20 cellular contexts compared by ENCODE assay signal in genomic region chr10:5458949-5459747, GRCh38. TPM values are rescaled to one million over a fixed set of nuclear protein-coding genes. Genes with fewer than 3 reads are reported as not detected.
DNase-seq lines count a peak whose midpoint lies in the region; ATAC-seq and TF ChIP-seq lines count a peak whose summit lies in the region.
"Had no signal": no experiment of that assay in that cellular context is flagged by ENCODE, and none has a peak within 500 bp of the region (broad histone marks: within the 10 kb centered on the region; RNA-seq: fewer than 3 reads in every experiment).

No MANE protein-coding gene starts in this region.

- peaks cover 9% of the 10 kb centered on the region for H3K9me3 Mint-ChIP-seq in WTC11
- H3K9me3 Mint-ChIP-seq: CD4-positive, alpha-beta memory T cell had no signal

- no peaks in the 10 kb centered on the region for H3K9me3 ChIP-seq in subcutaneous abdominal adipose tissue (ENCODE audit: control insufficient read depth in 5 of 5, low read length in 5 of 5)
- H3K9me3 ChIP-seq: BLaER1 had no signal

- ATAC-seq in WTC11 (no peak), left colon (peak; percentile 9)
- ATAC-seq: GM12878 had no signal

- H3K36me3 Mint-ChIP-seq in WTC11 = peaks cover 76% of the 10 kb centered on the region

- peak; percentile 24 for DNase-seq in DMS79 treated with DMSO at 0.1 percent for 48 hours (lab: John Stamatoyannopoulos, UW)
- DNase-seq in DMS79 (lab: John Stamatoyannopoulos, UW) = no peak
- no peak for DNase-seq in WTC11 (ENCODE audit: low spot score)
- no peak for DNase-seq in left colon
- DNase-seq in Kasumi-1 (lab: John Stamatoyannopoulos, UW) = no peak
- no peak for DNase-seq in posterior cingulate gyrus
- DNase-seq in glomerular visceral epithelial cell (ENCODE audit: extremely low spot score) = no peak
- DNase-seq: 8988T; CD4-positive, alpha-beta memory T cell; DMS153; DND-41; EL; H9 had no signal

- intact Hi-C loops in left colon (cut with DNase I, micrococcal nuclease) = no loop called here
- intact Hi-C loops in posterior cingulate gyrus (cut with DNase I) = no loop called here

- no peak overlapping the region for H3K9ac ChIP-seq in subcutaneous abdominal adipose tissue (ENCODE audit: low read length in 5 of 5)
- H3K9ac ChIP-seq: BLaER1 had no signal

- no peaks in the 10 kb centered on the region for H3K27me3 Mint-ChIP-seq in WTC11 (ENCODE audit: low read depth)

- peaks cover 29 to 60% (median 41%) of the 10 kb centered on the region in 5 donors for H3K36me3 ChIP-seq in subcutaneous abdominal adipose tissue (ENCODE audit: control insufficient read depth in 5 of 5, insufficient read depth in 5 of 5, low read length in 5 of 5)

- H3K27ac ChIP-seq in subcutaneous abdominal adipose tissue (ENCODE audit: low read depth, low read length) = peak overlapping the region; percentile 13
- H3K27ac ChIP-seq: BLaER1 had no signal

- TF ChIP-seq CTCF in WTC11 (IDR thresholded peaks at IDR 0.05) = no peak

- H3K27ac Mint-ChIP-seq in WTC11 = peak overlapping the region; percentile 4; the same call in 1 of the 2 replicates
- H3K27ac Mint-ChIP-seq: CD14-positive monocyte; CD4-positive, alpha-beta memory T cell; H9 had no signal

- H3K4me3 Mint-ChIP-seq in WTC11 = no peak overlapping the region
- H3K4me3 Mint-ChIP-seq: CD14-positive monocyte; CD4-positive, alpha-beta memory T cell; H9 had no signal

- no peaks in the 10 kb centered on the region for H3K27me3 ChIP-seq in subcutaneous abdominal adipose tissue (ENCODE audit: control insufficient read depth in 5 of 5, insufficient read depth in 4 of 5, low read length in 5 of 5)
- H3K27me3 ChIP-seq: BLaER1 had no signal

- CTCF ChIA-PET in WTC11 (lab: Charles Lee) = interaction anchor here (0.8 kb wide), 1 partner anchor 164 kb away, joined by 3 read pairs; no protein-coding TSS in a partner anchor

- peaks cover 0 to 39% (median 25%) of the 10 kb centered on the region in 5 donors for H3K4me1 ChIP-seq in subcutaneous abdominal adipose tissue (ENCODE audit: control insufficient read depth in 5 of 5, insufficient read depth in 5 of 5, low read length in 5 of 5)

- peaks cover 33% of the 10 kb centered on the region for H3K4me1 Mint-ChIP-seq in WTC11

- POLR2A ChIA-PET in WTC11 (lab: Charles Lee) = no interaction called here

- no peak overlapping the region for H3K4me3 ChIP-seq in subcutaneous abdominal adipose tissue (ENCODE audit: low read depth in 1 of 5, low read length in 5 of 5)
- H3K4me3 ChIP-seq: BLaER1, GM12878 had no signal

TF ChIP-seq in WTC11, 78 proteins besides CTCF, POLR2A, EP300 and RAD21:
- TF ChIP-seq OVOL2 (CRISPR knock-in tag; IDR thresholded peaks at IDR 0.05; ENCODE audit: borderline replicate concordance) (no peak), GTF2I (CRISPR knock-in tag; conservative IDR thresholded peaks at IDR 0.05) (no peak), ZNF263 (CRISPR knock-in tag; IDR thresholded peaks at IDR 0.05; ENCODE audit: low read depth) (no peak), CBFB (CRISPR knock-in tag; IDR thresholded peaks at IDR 0.05; ENCODE audit: low read depth) (no peak), SMAD3 (CRISPR knock-in tag; IDR thresholded peaks at IDR 0.05; ENCODE audit: borderline replicate concordance) (no peak), NFATC4 (CRISPR knock-in tag; IDR thresholded peaks at IDR 0.05) (no peak), SOX15 (CRISPR knock-in tag; IDR thresholded peaks at IDR 0.05) (no peak), NFE2L1 (CRISPR knock-in tag; IDR thresholded peaks at IDR 0.05) (no peak), PRRX2 (CRISPR knock-in tag; IDR thresholded peaks at IDR 0.05) (no peak), NR3C1 (CRISPR knock-in tag; conservative IDR thresholded peaks at IDR 0.05; ENCODE audit: low read depth) (no peak), SMAD4 (CRISPR knock-in tag; IDR thresholded peaks at IDR 0.05) (no peak), JUN (CRISPR knock-in tag; IDR thresholded peaks at IDR 0.05) (no peak)
- TF ChIP-seq, protein P1, sequence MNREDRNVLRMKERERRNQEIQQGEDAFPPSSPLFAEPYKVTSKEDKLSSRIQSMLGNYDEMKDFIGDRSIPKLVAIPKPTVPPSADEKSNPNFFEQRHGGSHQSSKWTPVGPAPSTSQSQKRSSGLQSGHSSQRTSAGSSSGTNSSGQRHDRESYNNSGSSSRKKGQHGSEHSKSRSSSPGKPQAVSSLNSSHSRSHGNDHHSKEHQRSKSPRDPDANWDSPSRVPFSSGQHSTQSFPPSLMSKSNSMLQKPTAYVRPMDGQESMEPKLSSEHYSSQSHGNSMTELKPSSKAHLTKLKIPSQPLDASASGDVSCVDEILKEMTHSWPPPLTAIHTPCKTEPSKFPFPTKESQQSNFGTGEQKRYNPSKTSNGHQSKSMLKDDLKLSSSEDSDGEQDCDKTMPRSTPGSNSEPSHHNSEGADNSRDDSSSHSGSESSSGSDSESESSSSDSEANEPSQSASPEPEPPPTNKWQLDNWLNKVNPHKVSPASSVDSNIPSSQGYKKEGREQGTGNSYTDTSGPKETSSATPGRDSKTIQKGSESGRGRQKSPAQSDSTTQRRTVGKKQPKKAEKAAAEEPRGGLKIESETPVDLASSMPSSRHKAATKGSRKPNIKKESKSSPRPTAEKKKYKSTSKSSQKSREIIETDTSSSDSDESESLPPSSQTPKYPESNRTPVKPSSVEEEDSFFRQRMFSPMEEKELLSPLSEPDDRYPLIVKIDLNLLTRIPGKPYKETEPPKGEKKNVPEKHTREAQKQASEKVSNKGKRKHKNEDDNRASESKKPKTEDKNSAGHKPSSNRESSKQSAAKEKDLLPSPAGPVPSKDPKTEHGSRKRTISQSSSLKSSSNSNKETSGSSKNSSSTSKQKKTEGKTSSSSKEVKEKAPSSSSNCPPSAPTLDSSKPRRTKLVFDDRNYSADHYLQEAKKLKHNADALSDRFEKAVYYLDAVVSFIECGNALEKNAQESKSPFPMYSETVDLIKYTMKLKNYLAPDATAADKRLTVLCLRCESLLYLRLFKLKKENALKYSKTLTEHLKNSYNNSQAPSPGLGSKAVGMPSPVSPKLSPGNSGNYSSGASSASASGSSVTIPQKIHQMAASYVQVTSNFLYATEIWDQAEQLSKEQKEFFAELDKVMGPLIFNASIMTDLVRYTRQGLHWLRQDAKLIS (CRISPR knock-in tag; IDR thresholded peaks at IDR 0.05; ENCODE audit: borderline replicate concordance) = no peak
- TF ChIP-seq, protein P2, sequence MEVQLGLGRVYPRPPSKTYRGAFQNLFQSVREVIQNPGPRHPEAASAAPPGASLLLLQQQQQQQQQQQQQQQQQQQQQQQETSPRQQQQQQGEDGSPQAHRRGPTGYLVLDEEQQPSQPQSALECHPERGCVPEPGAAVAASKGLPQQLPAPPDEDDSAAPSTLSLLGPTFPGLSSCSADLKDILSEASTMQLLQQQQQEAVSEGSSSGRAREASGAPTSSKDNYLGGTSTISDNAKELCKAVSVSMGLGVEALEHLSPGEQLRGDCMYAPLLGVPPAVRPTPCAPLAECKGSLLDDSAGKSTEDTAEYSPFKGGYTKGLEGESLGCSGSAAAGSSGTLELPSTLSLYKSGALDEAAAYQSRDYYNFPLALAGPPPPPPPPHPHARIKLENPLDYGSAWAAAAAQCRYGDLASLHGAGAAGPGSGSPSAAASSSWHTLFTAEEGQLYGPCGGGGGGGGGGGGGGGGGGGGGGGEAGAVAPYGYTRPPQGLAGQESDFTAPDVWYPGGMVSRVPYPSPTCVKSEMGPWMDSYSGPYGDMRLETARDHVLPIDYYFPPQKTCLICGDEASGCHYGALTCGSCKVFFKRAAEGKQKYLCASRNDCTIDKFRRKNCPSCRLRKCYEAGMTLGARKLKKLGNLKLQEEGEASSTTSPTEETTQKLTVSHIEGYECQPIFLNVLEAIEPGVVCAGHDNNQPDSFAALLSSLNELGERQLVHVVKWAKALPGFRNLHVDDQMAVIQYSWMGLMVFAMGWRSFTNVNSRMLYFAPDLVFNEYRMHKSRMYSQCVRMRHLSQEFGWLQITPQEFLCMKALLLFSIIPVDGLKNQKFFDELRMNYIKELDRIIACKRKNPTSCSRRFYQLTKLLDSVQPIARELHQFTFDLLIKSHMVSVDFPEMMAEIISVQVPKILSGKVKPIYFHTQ (CRISPR knock-in tag; IDR thresholded peaks at IDR 0.05) = no peak
- TF ChIP-seq, protein P3, sequence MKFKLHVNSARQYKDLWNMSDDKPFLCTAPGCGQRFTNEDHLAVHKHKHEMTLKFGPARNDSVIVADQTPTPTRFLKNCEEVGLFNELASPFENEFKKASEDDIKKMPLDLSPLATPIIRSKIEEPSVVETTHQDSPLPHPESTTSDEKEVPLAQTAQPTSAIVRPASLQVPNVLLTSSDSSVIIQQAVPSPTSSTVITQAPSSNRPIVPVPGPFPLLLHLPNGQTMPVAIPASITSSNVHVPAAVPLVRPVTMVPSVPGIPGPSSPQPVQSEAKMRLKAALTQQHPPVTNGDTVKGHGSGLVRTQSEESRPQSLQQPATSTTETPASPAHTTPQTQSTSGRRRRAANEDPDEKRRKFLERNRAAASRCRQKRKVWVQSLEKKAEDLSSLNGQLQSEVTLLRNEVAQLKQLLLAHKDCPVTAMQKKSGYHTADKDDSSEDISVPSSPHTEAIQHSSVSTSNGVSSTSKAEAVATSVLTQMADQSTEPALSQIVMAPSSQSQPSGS (CRISPR knock-in tag; IDR thresholded peaks at IDR 0.05; ENCODE audit: borderline replicate concordance, low read depth) = no peak
- TF ChIP-seq, protein P4, sequence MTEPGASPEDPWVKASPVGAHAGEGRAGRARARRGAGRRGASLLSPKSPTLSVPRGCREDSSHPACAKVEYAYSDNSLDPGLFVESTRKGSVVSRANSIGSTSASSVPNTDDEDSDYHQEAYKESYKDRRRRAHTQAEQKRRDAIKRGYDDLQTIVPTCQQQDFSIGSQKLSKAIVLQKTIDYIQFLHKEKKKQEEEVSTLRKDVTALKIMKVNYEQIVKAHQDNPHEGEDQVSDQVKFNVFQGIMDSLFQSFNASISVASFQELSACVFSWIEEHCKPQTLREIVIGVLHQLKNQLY (CRISPR knock-in tag; IDR thresholded peaks at IDR 0.05) = no peak

RNA-seq across cellular contexts. Expression of gene CALML5, which starts 40.2 kb away (rescaled TPM):
- 0.23 TPM in 1 of 3 replicates, not detected in the others for total RNA-seq in WTC11 (2021)
- total RNA-seq in left colon = not detected
- total RNA-seq: A673; CD4-positive, alpha-beta memory T cell; G401; GM12878; H1; H9 had no signal

RNA-seq across cellular contexts. Expression of gene NET1, which starts 46.8 kb away (rescaled TPM):
- 85.4 to 100 TPM (median 97.4 TPM) in 3 replicates for total RNA-seq in WTC11 (2021)
- total RNA-seq in left colon = 100 to 1,000 TPM; 307 to 355 TPM

RNA-seq across cellular contexts. Expression of gene TUBAL3, which starts 54.5 kb away (rescaled TPM):
- total RNA-seq in WTC11 (2021) = 0.15 to 0.25 TPM in 2 of 3 replicates, not detected in the other
- 10 to 100 TPM; 38.6 to 53.9 TPM for total RNA-seq in left colon
- total RNA-seq: CD4-positive, alpha-beta memory T cell; G401; GM12878; H1; H9 had no signal

Comparison
In these comparisons a context has a peak if more than half of its experiments do, and no peak if none do; other contexts are left out.
1. RNA of gene TUBAL3, which starts 54.5 kb away (total RNA-seq): 38.6 to 53.9 TPM in left colon; 0.15 to 0.25 TPM in WTC11; every median in the first group is over 10 times any median in the second.